Comparison of ENCODE assay signal across 1 cellular context in genomic region chr6:36035240-36035639, GRCh38.
TF ChIP-seq lines count a peak whose summit lies in the region.

No MANE protein-coding gene starts in this region.

TF ChIP-seq in GM12878, 131 proteins besides CTCF, POLR2A, EP300 and RAD21 (continued from another document):
- TF ChIP-seq ATF2 (IDR thresholded peaks at IDR 0.05; ENCODE audit: low read length) (peak; percentile 33; the same call in 1 of the 2 replicates), CREM (IDR thresholded peaks at IDR 0.05; ENCODE audit: low read depth) (0 out of 2 replicates have a peak, but pooled peaks have one; percentile 23), USF2 (IDR thresholded peaks at IDR 0.05; ENCODE audit: borderline replicate concordance, low read depth, low read length) (no peak), BCL11A (IDR thresholded peaks at IDR 0.05; ENCODE audit: low read depth, low read length) (peak; percentile 29; the same call in 1 of the 2 replicates), JUNB (IDR thresholded peaks at IDR 0.05) (peak; percentile 86), SKIL (IDR thresholded peaks at IDR 0.05; ENCODE audit: low read depth, poor library complexity, severe bottlenecking) (peak; percentile 31), NFIC (IDR thresholded peaks at IDR 0.05; ENCODE audit: low read depth, low read length) (peak; percentile 73; the same call in 1 of the 2 replicates), RB1 (IDR thresholded peaks at IDR 0.05; ENCODE audit: borderline replicate concordance) (no peak)
TF ChIP-seq in GM12878: peak in this region for 11.
